ENCODE assay signal across 8 cellular contexts in the genomic region with DNA sequence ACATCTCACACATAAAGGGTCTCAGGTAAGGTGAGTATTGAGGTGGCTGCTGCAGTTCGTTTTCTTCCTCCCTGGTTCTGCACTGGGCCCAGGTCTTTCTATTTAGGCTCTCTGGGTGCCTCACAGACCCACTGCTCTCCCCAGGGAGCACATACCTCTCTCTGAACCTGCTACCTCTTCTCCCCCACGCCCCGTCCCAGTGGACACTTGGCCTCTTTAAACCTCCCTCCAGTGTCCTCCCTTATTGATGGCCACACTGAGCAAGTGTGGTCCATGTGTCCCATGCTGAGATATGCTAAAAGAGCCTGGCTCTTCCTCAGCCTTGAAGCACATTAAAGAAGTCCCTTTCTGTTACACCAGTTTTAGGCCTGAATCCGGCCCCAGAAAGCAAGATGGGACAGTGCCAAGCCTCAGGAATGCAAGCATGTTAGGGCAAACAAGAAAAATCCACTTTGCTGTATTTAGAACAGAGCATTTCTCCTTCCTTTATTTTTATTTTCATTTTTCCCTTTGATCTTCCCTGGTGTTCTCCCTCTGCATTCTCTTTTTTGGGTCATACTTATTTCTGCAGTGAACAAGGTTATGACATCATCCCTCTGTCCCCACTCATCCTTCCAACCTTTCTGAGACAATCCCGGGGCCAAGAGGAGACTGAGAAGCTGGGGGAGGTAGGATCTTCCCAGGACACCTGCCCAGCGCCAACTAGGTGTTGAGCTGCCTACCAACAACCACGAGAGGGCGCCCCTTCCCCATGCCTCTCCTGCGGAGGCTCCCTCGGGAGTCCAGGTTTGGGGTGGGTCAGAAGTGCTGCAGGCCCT. TPM values are rescaled to one million over a fixed set of nuclear protein-coding genes. Genes with fewer than 3 reads are reported as not detected.
DNase-seq lines count a peak whose midpoint lies in the region; ATAC-seq and TF ChIP-seq lines count a peak whose summit lies in the region.

No MANE protein-coding gene starts in this region.

- H3K36me3 Mint-ChIP-seq in IgD-negative memory B cell = peaks cover 2% of the 10 kb centered on the region
- peaks cover 3% of the 10 kb centered on the region for H3K36me3 Mint-ChIP-seq in activated T-helper 2 cell treated with anti-CD3 and anti-CD28 coated beads, Interferon-gamma antibody, Interleukin-2, Interleukin-4, amounts not matched to agents 10 μg/mL and 5 μg/mL and 100 μg/mL, durations not matched to agents 14 hours and 24 hours and 36 hours (ENCODE audit: low read depth)

- peak; percentile 3 for ATAC-seq in GM18907 (IDR thresholded peaks at IDR 0.05; ENCODE audit: unreplicated experiment)

- CTCF ChIA-PET in RWPE1 (lab: Yijun Ruan, JAX) = interaction anchor here (0.5 to 1.8 kb wide), 17 partner anchors 10 to 464 kb away, joined by 3 to 23 read pairs (median 4); no protein-coding TSS in a partner anchor

- DNase-seq in AG09319 (ENCODE audit: extremely low read depth, low read depth) (no peak), RWPE1 (ENCODE audit: low spot score) (peak; percentile 91), fibroblast of the conjunctiva (ENCODE audit: low read depth) (peak; percentile 29), occipital lobe (lab: John Stamatoyannopoulos, UW) (peak; percentile 44), tibial artery (peak; percentile 57 to 79)
- peak; percentile 70 for DNase-seq in activated T-helper 2 cell treated with anti-CD3 and anti-CD28 coated beads, Interferon-gamma antibody, Interleukin-2, Interleukin-4, amounts not matched to agents 10 μg/mL and 5 μg/mL and 100 μg/mL, durations not matched to agents 14 hours and 24 hours and 36 hours (ENCODE audit: low spot score)

- intact Hi-C loops in activated T-helper 2 cell treated with anti-CD3 and anti-CD28 coated beads, Interferon-gamma antibody, Interleukin-2, Interleukin-4, amounts not matched to agents 10 μg/mL and 5 μg/mL and 100 μg/mL, durations not matched to agents 14 hours and 24 hours and 36 hours (cut with micrococcal nuclease) = loop anchor here (1.0 to 10.0 kb wide), 6 partner anchors 8 to 252 kb away; a partner anchor contains a TSS
- intact Hi-C loops in tibial artery (cut with DNase I; ENCODE audit: low total_unique reads) = loop anchor here (5.0 kb wide), 1 partner anchor 180 kb away; no protein-coding TSS in a partner anchor

- POLR2A ChIA-PET in RWPE1 (lab: Yijun Ruan, JAX; ENCODE audit: low non-redundant PET) = interaction anchor here (0.6 kb wide), 1 partner anchor 10 kb away, joined by 5 read pairs; no protein-coding TSS in a partner anchor

- H3K4me1 Mint-ChIP-seq in IgD-negative memory B cell = peaks cover 61 to 71% (median 65%) of the 10 kb centered on the region in 3 donors
- peaks cover 84% of the 10 kb centered on the region for H3K4me1 Mint-ChIP-seq in activated T-helper 2 cell treated with anti-CD3 and anti-CD28 coated beads, Interferon-gamma antibody, Interleukin-2, Interleukin-4, amounts not matched to agents 10 μg/mL and 5 μg/mL and 100 μg/mL, durations not matched to agents 14 hours and 24 hours and 36 hours (ENCODE audit: low read depth)

- peaks cover 0 to 14% (median 6%) of the 10 kb centered on the region in 4 donors for H3K4me1 ChIP-seq in tibial artery

- H3K4me3 Mint-ChIP-seq in IgD-negative memory B cell = peak overlapping the region; percentile 25 to 88 (median 62)
- H3K4me3 Mint-ChIP-seq in activated T-helper 2 cell treated with anti-CD3 and anti-CD28 coated beads, Interferon-gamma antibody, Interleukin-2, Interleukin-4, amounts not matched to agents 10 μg/mL and 5 μg/mL and 100 μg/mL, durations not matched to agents 14 hours and 24 hours and 36 hours (ENCODE audit: low read depth) = peak overlapping the region; percentile 78

- peak overlapping the region; percentile 71 to 96 (median 90) for H3K27ac Mint-ChIP-seq in IgD-negative memory B cell
- H3K27ac Mint-ChIP-seq in activated T-helper 2 cell treated with anti-CD3 and anti-CD28 coated beads, Interferon-gamma antibody, Interleukin-2, Interleukin-4, amounts not matched to agents 10 μg/mL and 5 μg/mL and 100 μg/mL, durations not matched to agents 14 hours and 24 hours and 36 hours = peak overlapping the region; percentile 93

- no peaks in the 10 kb centered on the region for H3K9me3 ChIP-seq in tibial artery

- H3K27me3 ChIP-seq in tibial artery = no peaks in the 10 kb centered on the region

- H3K27me3 Mint-ChIP-seq in IgD-negative memory B cell = no peaks in the 10 kb centered on the region
- no peaks in the 10 kb centered on the region for H3K27me3 Mint-ChIP-seq in activated T-helper 2 cell treated with anti-CD3 and anti-CD28 coated beads, Interferon-gamma antibody, Interleukin-2, Interleukin-4, amounts not matched to agents 10 μg/mL and 5 μg/mL and 100 μg/mL, durations not matched to agents 14 hours and 24 hours and 36 hours (ENCODE audit: low read depth)

- H3K9me3 Mint-ChIP-seq in IgD-negative memory B cell = peaks cover 0 to 2% (median 0%) of the 10 kb centered on the region in 3 donors
- peaks cover 4% of the 10 kb centered on the region for H3K9me3 Mint-ChIP-seq in activated T-helper 2 cell treated with anti-CD3 and anti-CD28 coated beads, Interferon-gamma antibody, Interleukin-2, Interleukin-4, amounts not matched to agents 10 μg/mL and 5 μg/mL and 100 μg/mL, durations not matched to agents 14 hours and 24 hours and 36 hours

- H3K27ac ChIP-seq in RWPE1 = no peak overlapping the region
- H3K27ac ChIP-seq in tibial artery = no peak overlapping the region

- TF ChIP-seq CTCF in AG09319 (IDR thresholded peaks at IDR 0.05; ENCODE audit: low read depth, low read length) (peak; percentile 89), RWPE1 (conservative IDR thresholded peaks at IDR 0.05; ENCODE audit: low read depth) (peak; percentile 94), tibial artery (IDR thresholded peaks at IDR 0.05) (peak; percentile 78 to 88)

- H3K4me3 ChIP-seq in tibial artery = no peak overlapping the region

- no peaks in the 10 kb centered on the region for H3K36me3 ChIP-seq in tibial artery

RNA-seq across cellular contexts. Expression of a gene that starts 5.0 kb away (rescaled TPM):
- 14.4 TPM for polyA plus RNA-seq in IgD-negative memory B cell
- 1.3 and 1.8 TPM in 2 replicates for total RNA-seq in activated T-helper 2 cell treated with anti-CD3 and anti-CD28 coated beads, Interferon-gamma antibody, Interleukin-2, Interleukin-4, amounts not matched to agents 10 μg/mL and 5 μg/mL and 100 μg/mL, durations not matched to agents 14 hours and 24 hours and 36 hours
- total RNA-seq in occipital lobe = 0.47 TPM

RNA-seq across cellular contexts. Expression of a gene that starts 22.1 kb away (rescaled TPM):
- polyA plus RNA-seq in IgD-negative memory B cell = 107 TPM
- total RNA-seq in activated T-helper 2 cell treated with anti-CD3 and anti-CD28 coated beads, Interferon-gamma antibody, Interleukin-2, Interleukin-4, amounts not matched to agents 10 μg/mL and 5 μg/mL and 100 μg/mL, durations not matched to agents 14 hours and 24 hours and 36 hours = 139 and 143 TPM in 2 replicates
- 0.94 TPM for total RNA-seq in occipital lobe

Comparison
In these comparisons a context has a peak if more than half of its experiments do, and no peak if none do; other contexts are left out.
1. RNA of a gene that starts 22.1 kb away (total RNA-seq): 139 to 143 TPM in activated T-helper 2 cell treated with anti-CD3 and anti-CD28 coated beads, Interferon-gamma antibody, Interleukin-2, Interleukin-4, amounts not matched to agents 10 μg/mL and 5 μg/mL and 100 μg/mL, durations not matched to agents 14 hours and 24 hours and 36 hours; 0.94 TPM in occipital lobe (single experiment); every median in the first group is over 10 times any median in the second.
2. Peak in every context shown above with its lines, with median percentiles within 50 percentile points of each other: CTCF ChIP-seq.